ENCODE assay signal across 1 cellular context in genomic region chr3:8655387-8655835, GRCh38.
TF ChIP-seq lines count a peak whose summit lies in the region.

No MANE protein-coding gene starts in this region.

TF ChIP-seq in HepG2, 621 proteins besides CTCF, POLR2A, EP300 and RAD21 (continued from another document and continues in another):
- TF ChIP-seq THAP8 (CRISPR knock-in tag; IDR thresholded peaks at IDR 0.05; ENCODE audit: borderline replicate concordance) (no peak), REL (CRISPR knock-in tag; conservative IDR thresholded peaks at IDR 0.05) (no peak), GABPB1 (CRISPR knock-in tag; IDR thresholded peaks at IDR 0.05) (no peak), NCOA2 (CRISPR knock-in tag; IDR thresholded peaks at IDR 0.05) (peak; percentile 76; the same call in 1 of the 2 replicates), LBX2 (CRISPR knock-in tag; IDR thresholded peaks at IDR 0.05; ENCODE audit: borderline replicate concordance) (no peak), SNRNP70 (IDR thresholded peaks at IDR 0.05; ENCODE audit: low read depth, low read length) (no peak), CBX1 (IDR thresholded peaks at IDR 0.05; ENCODE audit: low read depth) (no peak), ZNF576 (CRISPR knock-in tag; IDR thresholded peaks at IDR 0.05) (no peak), TFDP1 (CRISPR knock-in tag; IDR thresholded peaks at IDR 0.05; ENCODE audit: borderline replicate concordance) (peak; percentile 16; the same call in 1 of the 2 replicates), PHF20 (CRISPR knock-in tag; IDR thresholded peaks at IDR 0.05) (no peak), TRIM24 (CRISPR knock-in tag; IDR thresholded peaks at IDR 0.05) (no peak), ZNF766 (CRISPR knock-in tag; IDR thresholded peaks at IDR 0.05; ENCODE audit: borderline replicate concordance) (no peak), PATZ1 (CRISPR knock-in tag; IDR thresholded peaks at IDR 0.05) (peak; percentile 74), ZNF761 (CRISPR knock-in tag; conservative IDR thresholded peaks at IDR 0.05) (no peak), MNT (IDR thresholded peaks at IDR 0.05) (peak; percentile 7; the same call in 1 of the 2 replicates), ZNF800 (CRISPR knock-in tag; IDR thresholded peaks at IDR 0.05) (0 out of 2 replicates have a peak, but pooled peaks have one; percentile 38), ZNF142 (CRISPR knock-in tag; IDR thresholded peaks at IDR 0.05) (no peak), ZBTB43 (CRISPR knock-in tag; conservative IDR thresholded peaks at IDR 0.05) (no peak), ZSCAN30 (CRISPR knock-in tag; IDR thresholded peaks at IDR 0.05) (no peak), ZNF644 (CRISPR knock-in tag; IDR thresholded peaks at IDR 0.05; ENCODE audit: low read depth) (peak; percentile 31; the same call in 1 of the 2 replicates), ELF3 (CRISPR knock-in tag; IDR thresholded peaks at IDR 0.05) (peak; percentile 47; the same call in 1 of the 2 replicates), FOXA3 (CRISPR knock-in tag; IDR thresholded peaks at IDR 0.05) (peak; percentile 78), ZMAT3 (CRISPR knock-in tag; conservative IDR thresholded peaks at IDR 0.05) (no peak), RFX1 (IDR thresholded peaks at IDR 0.05) (no peak), PPARG (CRISPR knock-in tag; conservative IDR thresholded peaks at IDR 0.05) (0 out of 2 replicates have a peak, but pooled peaks have one; percentile 12), GPN1 (CRISPR knock-in tag; IDR thresholded peaks at IDR 0.05; ENCODE audit: borderline replicate concordance) (no peak), ZNF430 (CRISPR knock-in tag; IDR thresholded peaks at IDR 0.05) (0 out of 2 replicates have a peak, but pooled peaks have one; percentile 38), ZFP1 (CRISPR knock-in tag; IDR thresholded peaks at IDR 0.05) (no peak), ZNF230 (CRISPR knock-in tag; IDR thresholded peaks at IDR 0.05) (no peak), ETV5 (CRISPR knock-in tag; IDR thresholded peaks at IDR 0.05; ENCODE audit: borderline replicate concordance) (peak; percentile 39; the same call in 1 of the 2 replicates), ZNF207 (IDR thresholded peaks at IDR 0.05; ENCODE audit: borderline replicate concordance) (no peak), NFYC (CRISPR knock-in tag; IDR thresholded peaks at IDR 0.05) (peak; percentile 66), ZBTB8A (CRISPR knock-in tag; IDR thresholded peaks at IDR 0.05; ENCODE audit: borderline replicate concordance, low read depth) (no peak), STAT6 (CRISPR knock-in tag; IDR thresholded peaks at IDR 0.05; ENCODE audit: borderline replicate concordance) (no peak), ZNF20 (CRISPR knock-in tag; IDR thresholded peaks at IDR 0.05) (no peak), ZNF101 (CRISPR knock-in tag; IDR thresholded peaks at IDR 0.05; ENCODE audit: borderline replicate concordance, low read depth) (no peak), HNRNPUL1 (IDR thresholded peaks at IDR 0.05; ENCODE audit: low read depth, low read length) (no peak), ZNF414 (CRISPR knock-in tag; IDR thresholded peaks at IDR 0.05) (0 out of 2 replicates have a peak, but pooled peaks have one; percentile 23), FOXC1 (CRISPR knock-in tag; IDR thresholded peaks at IDR 0.05; ENCODE audit: borderline replicate concordance) (no peak)
